Comparison of ENCODE assay signal across 8 cellular contexts in genomic region chr6:10030942-10031537, GRCh38.
A peak's percentile ranks its signal among the peaks of the same experiment; 100 is the strongest.
DNase-seq lines count a peak whose midpoint lies in the region; ATAC-seq and TF ChIP-seq lines count a peak whose summit lies in the region.

No MANE protein-coding gene starts in this region.

- H3K27ac ChIP-seq in HEK293 (ENCODE audit: extremely low read depth, low read depth, low read length) = no peak overlapping the region
- no peak overlapping the region for H3K27ac ChIP-seq in CD8-positive, alpha-beta memory T cell (ENCODE audit: low read depth, low read length)

- peak; percentile 82 for TF ChIP-seq CTCF in CD14-positive monocyte (IDR thresholded peaks at IDR 0.05)
- TF ChIP-seq CTCF in HEK293 (tag by site-specific recombination; IDR thresholded peaks at IDR 0.05) = peak; percentile 26; the same call in 1 of the 2 replicates

- peaks cover 6 to 13% (median 11%) of the 10 kb centered on the region in 3 donors for H3K27me3 Mint-ChIP-seq in CD14-positive monocyte (ENCODE audit: low read depth in 3 of 3)
- peaks cover 0 to 2% of the 10 kb centered on the region in 2 donors for H3K27me3 Mint-ChIP-seq in CD8-positive, alpha-beta memory T cell

- no peak overlapping the region for H3K27ac Mint-ChIP-seq in CD14-positive monocyte
- no peak overlapping the region for H3K27ac Mint-ChIP-seq in CD8-positive, alpha-beta memory T cell

- POLR2A ChIA-PET in HEK293 (lab: Yijun Ruan, JAX) = no interaction called here
- POLR2A ChIA-PET in CD8-positive, alpha-beta memory T cell (lab: Charles Lee) = no interaction called here

- no peaks in the 10 kb centered on the region for H3K27me3 ChIP-seq in CD8-positive, alpha-beta memory T cell (ENCODE audit: insufficient read depth, low read length, poor library complexity, severe bottlenecking)

- peaks cover 17% of the 10 kb centered on the region for H3K4me1 ChIP-seq in HEK293 (ENCODE audit: control insufficient read depth, insufficient read depth, low read length)
- no peaks in the 10 kb centered on the region for H3K4me1 ChIP-seq in CD8-positive, alpha-beta memory T cell (ENCODE audit: insufficient read depth, low read length)

- no peak overlapping the region for H3K4me3 ChIP-seq in HEK293 (ENCODE audit: low read depth, low read length)
- H3K4me3 ChIP-seq in CD8-positive, alpha-beta memory T cell (ENCODE audit: low read length) = no peak overlapping the region

- H3K4me3 Mint-ChIP-seq in CD14-positive monocyte = no peak overlapping the region
- H3K4me3 Mint-ChIP-seq in CD8-positive, alpha-beta memory T cell = no peak overlapping the region

- ATAC-seq in GM18519 (IDR thresholded peaks at IDR 0.05; ENCODE audit: low FRiP score, unreplicated experiment) = no peak

- H3K4me1 Mint-ChIP-seq in CD14-positive monocyte = no peaks in the 10 kb centered on the region
- no peaks in the 10 kb centered on the region for H3K4me1 Mint-ChIP-seq in CD8-positive, alpha-beta memory T cell

- H3K9me3 Mint-ChIP-seq in CD14-positive monocyte = peaks cover 0 to 3% (median 0%) of the 10 kb centered on the region in 7 donors
- H3K9me3 Mint-ChIP-seq in CD8-positive, alpha-beta memory T cell = peaks cover 0 to 4% (median 0%) of the 10 kb centered on the region in 5 donors

- CTCF ChIA-PET in HEK293 (lab: Yijun Ruan, JAX) = interaction anchor here (0.6 to 2.4 kb wide), 27 partner anchors 9 to 475 kb away, joined by 3 to 12 read pairs (median 4); partner anchors contain the start of gene TFAP2A
- CTCF ChIA-PET in CD8-positive, alpha-beta memory T cell (lab: Charles Lee) = no interaction called here

- H3K36me3 Mint-ChIP-seq in CD14-positive monocyte = no peaks in the 10 kb centered on the region
- H3K36me3 Mint-ChIP-seq in CD8-positive, alpha-beta memory T cell = no peaks in the 10 kb centered on the region

- no peaks in the 10 kb centered on the region for H3K36me3 ChIP-seq in HEK293 (ENCODE audit: control insufficient read depth in 2 of 2, insufficient read depth in 1 of 2, low read length in 2 of 2)
- H3K36me3 ChIP-seq in CD8-positive, alpha-beta memory T cell (ENCODE audit: insufficient read depth, low read length) = no peaks in the 10 kb centered on the region

- intact Hi-C loops in CD14-positive monocyte (cut with micrococcal nuclease) = loop anchor here in 1 of 2 donors (10.0 kb wide), 1 partner anchor 404 kb away; no protein-coding TSS in a partner anchor

- H3K9me3 ChIP-seq in HEK293 (ENCODE audit: control insufficient read depth, insufficient read depth, low read depth, low read length) = no peaks in the 10 kb centered on the region
- no peaks in the 10 kb centered on the region for H3K9me3 ChIP-seq in CD8-positive, alpha-beta memory T cell (ENCODE audit: low read length)

- DNase-seq in CD14-positive monocyte (ENCODE audit: low spot score) (no peak), RPMI8226 (peak; percentile 23), iPS-NIHi7 (ENCODE audit: extremely low spot score) (peak; percentile 37), cortex of kidney (lab: John Stamatoyannopoulos, UW) (no peak), MV-4-11 (lab: John Stamatoyannopoulos, UW) (no peak)
- DNase-seq in CD8-positive, alpha-beta memory T cell = no peak

TF ChIP-seq in HEK293, 187 proteins besides CTCF, POLR2A, EP300 and RAD21:
- TF ChIP-seq ZNF654 (tag by site-specific recombination; IDR thresholded peaks at IDR 0.05; ENCODE audit: low read depth) (peak; percentile 5; the same call in 1 of the 2 replicates), RBAK (tag by site-specific recombination; IDR thresholded peaks at IDR 0.05) (no peak), ZBTB17 (tag by site-specific recombination; IDR thresholded peaks at IDR 0.05) (0 out of 2 replicates have a peak, but pooled peaks have one; percentile 18), ZNF521 (tag by site-specific recombination; IDR thresholded peaks at IDR 0.05) (no peak)

Comparison
In these comparisons a context has a peak if more than half of its experiments do, and no peak if none do; other contexts are left out.
1. DNase-seq: peak in RPMI8226 (single experiment) and iPS-NIHi7 (single experiment); none in CD14-positive monocyte (single experiment), cortex of kidney (single experiment), CD8-positive, alpha-beta memory T cell (0 of 5) and MV-4-11 (single experiment).